1 cellular context compared by ENCODE assay signal in genomic region chr3:32686713-32687112, GRCh38.
TF ChIP-seq lines count a peak whose summit lies in the region.

No MANE protein-coding gene starts in this region.

TF ChIP-seq in IMR-90, 13 proteins besides CTCF, POLR2A, EP300 and RAD21 (continued from another document):
- TF ChIP-seq RCOR1 (IDR thresholded peaks at IDR 0.05; ENCODE audit: insufficient replicate concordance, low read length): no peak
